Comparison of ENCODE assay signal across 24 cellular contexts in the genomic region with DNA sequence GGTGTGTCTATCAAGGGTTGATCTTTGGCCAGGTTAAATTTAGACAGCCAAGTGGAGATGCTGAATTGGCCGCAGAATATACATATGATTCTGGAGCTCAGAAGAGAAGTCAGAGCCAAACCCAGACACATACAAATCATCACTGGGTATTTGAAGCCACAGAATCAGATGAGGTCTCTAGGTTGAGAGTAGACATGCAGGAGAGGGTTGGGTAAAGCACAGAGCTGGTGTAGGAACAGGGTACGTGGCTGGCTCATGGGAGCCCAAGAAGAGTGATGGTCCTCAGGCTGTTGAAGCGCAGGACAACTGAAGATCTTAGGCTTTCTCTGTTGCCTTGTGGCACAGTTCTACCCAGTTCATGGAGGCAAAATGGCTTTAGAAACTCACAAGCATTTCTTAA. TPM values are rescaled to one million over a fixed set of nuclear protein-coding genes. Genes with fewer than 3 reads are reported as not detected.
DNase-seq lines count a peak whose midpoint lies in the region; ATAC-seq and TF ChIP-seq lines count a peak whose summit lies in the region.
"Had no signal": no experiment of that assay in that cellular context is flagged by ENCODE, and none has a peak within 500 bp of the region (broad histone marks: within the 10 kb centered on the region; RNA-seq: fewer than 3 reads in every experiment).

No MANE protein-coding gene starts in this region.

- H3K4me2 ChIP-seq in DND-41 (ENCODE audit: insufficient read depth, low read length), result no peak overlapping the region
- H3K4me2 ChIP-seq in OCI-LY7 (ENCODE audit: low read length), result no peak overlapping the region
- H3K4me2 ChIP-seq: A549, PC-9 had no signal

- H3K4me1 Mint-ChIP-seq in activated CD4-positive, alpha-beta T cell treated with anti-CD3 and anti-CD28 coated beads for 36 hours, result no peaks in the 10 kb centered on the region
- H3K4me1 Mint-ChIP-seq in WTC11 (no peaks in the 10 kb centered on the region), natural killer cell (no peaks in the 10 kb centered on the region)

- H4K20me1 ChIP-seq in DND-41 (ENCODE audit: insufficient read depth, low read length) (no peaks in the 10 kb centered on the region), OCI-LY7 (ENCODE audit: insufficient read depth, low read length) (no peaks in the 10 kb centered on the region)

- no TSS peak for BruUV-seq in OCI-LY7 (replicated peaks; lab: Mats Ljungman, UMichigan)

- no peaks in the 10 kb centered on the region for H3K4me1 ChIP-seq in DND-41 (ENCODE audit: insufficient read depth, low read length)
- no peaks in the 10 kb centered on the region for H3K4me1 ChIP-seq in OCI-LY7 (ENCODE audit: insufficient read depth, low read length, poor library complexity, severe bottlenecking)
- H3K4me1 ChIP-seq: A549 had no signal

- H3K27ac Mint-ChIP-seq in activated CD4-positive, alpha-beta T cell treated with anti-CD3 and anti-CD28 coated beads for 36 hours, result no peak overlapping the region
- H3K27ac Mint-ChIP-seq in WTC11, result no peak overlapping the region
- H3K27ac Mint-ChIP-seq in natural killer cell, result no peak overlapping the region
- H3K27ac Mint-ChIP-seq: CD4-positive, alpha-beta T cell; HFFc6 had no signal

- H3K27me3 ChIP-seq in DND-41 (ENCODE audit: insufficient read depth, low read length, poor library complexity), result no peaks in the 10 kb centered on the region

- H3K9ac ChIP-seq in DND-41 (ENCODE audit: low read depth, low read length), result no peak overlapping the region

- no peaks in the 10 kb centered on the region for H3K9me3 ChIP-seq in DND-41 (ENCODE audit: insufficient read depth, low read length, severe bottlenecking)
- H3K9me3 ChIP-seq in OCI-LY7 (ENCODE audit: low read length), result no peaks in the 10 kb centered on the region
- H3K9me3 ChIP-seq: A549 had no signal

- H3K79me2 ChIP-seq in DND-41 (ENCODE audit: insufficient read depth, low read length) (no peaks in the 10 kb centered on the region), OCI-LY7 (ENCODE audit: insufficient read depth, low read depth, low read length) (no peaks in the 10 kb centered on the region)

- H3K27ac ChIP-seq in DND-41 (ENCODE audit: low read length) (no peak overlapping the region), OCI-LY7 (ENCODE audit: low read depth, low read length, poor library complexity, severe bottlenecking) (no peak overlapping the region)
- H3K27ac ChIP-seq: A549, PC-9, RWPE1 had no signal

- no peak overlapping the region for H3K4me3 ChIP-seq in DND-41 (ENCODE audit: low read depth in 1 of 2, low read length in 2 of 2)
- no peak overlapping the region for H3K4me3 ChIP-seq in OCI-LY7 (ENCODE audit: low read depth, low read length, poor library complexity, severe bottlenecking)
- H3K4me3 ChIP-seq: A549, PC-9 had no signal

- CTCF ChIA-PET in activated CD4-positive, alpha-beta T cell treated with anti-CD3 and anti-CD28 coated beads for 36 hours (lab: Charles Lee), result no interaction called here
- CTCF ChIA-PET in WTC11 (lab: Charles Lee), result no interaction called here
- CTCF ChIA-PET in OCI-LY7 (lab: Charles Lee; ENCODE audit: unreplicated experiment), result no interaction called here

- no peak overlapping the region for H3K4me3 Mint-ChIP-seq in activated CD4-positive, alpha-beta T cell treated with anti-CD3 and anti-CD28 coated beads for 36 hours
- no peak overlapping the region for H3K4me3 Mint-ChIP-seq in WTC11
- H3K4me3 Mint-ChIP-seq in natural killer cell, result no peak overlapping the region
- H3K4me3 Mint-ChIP-seq: CD4-positive, alpha-beta T cell; HFFc6 had no signal

- POLR2A ChIA-PET in activated CD4-positive, alpha-beta T cell treated with anti-CD3 and anti-CD28 coated beads for 36 hours (lab: Charles Lee), result interaction anchor here (0.5 kb wide), 1 partner anchor 314 kb away, joined by 4 read pairs; no protein-coding TSS in a partner anchor
- POLR2A ChIA-PET in WTC11 (lab: Charles Lee) (no interaction called here), OCI-LY7 (lab: Charles Lee) (no interaction called here)

- peak; percentile 61 for ATAC-seq in activated CD4-positive, alpha-beta T cell treated with anti-CD3 and anti-CD28 coated beads for 36 hours
- ATAC-seq in DND-41 (ENCODE audit: insufficient read depth, low read depth), result peak; percentile 45; the same call in 1 of the 3 replicates
- peak; percentile 34; the same call in 1 of the 2 replicates for ATAC-seq in WTC11
- peak in 2 of 3 donors; percentile 33 to 35 for ATAC-seq in natural killer cell
- ATAC-seq: A549 had no signal

- H3K36me3 ChIP-seq in DND-41 (ENCODE audit: insufficient read depth, low read length) (no peaks in the 10 kb centered on the region), OCI-LY7 (ENCODE audit: insufficient read depth, low read length) (no peaks in the 10 kb centered on the region)

- no peaks in the 10 kb centered on the region for H3K27me3 Mint-ChIP-seq in activated CD4-positive, alpha-beta T cell treated with anti-CD3 and anti-CD28 coated beads for 36 hours
- H3K27me3 Mint-ChIP-seq in WTC11 (ENCODE audit: low read depth) (no peaks in the 10 kb centered on the region), natural killer cell (ENCODE audit: low read depth in 2 of 2) (no peaks in the 10 kb centered on the region)
- H3K27me3 Mint-ChIP-seq: CD4-positive, alpha-beta T cell had no signal

- H2AFZ ChIP-seq in DND-41 (ENCODE audit: low read depth, low read length), result no peak overlapping the region
- H2AFZ ChIP-seq in OCI-LY7 (ENCODE audit: low read length), result no peak overlapping the region
- H2AFZ ChIP-seq: PC-9 had no signal

- H3K36me3 Mint-ChIP-seq in activated CD4-positive, alpha-beta T cell treated with anti-CD3 and anti-CD28 coated beads for 36 hours (ENCODE audit: low read depth), result no peaks in the 10 kb centered on the region
- H3K36me3 Mint-ChIP-seq in WTC11 (no peaks in the 10 kb centered on the region), natural killer cell (no peaks in the 10 kb centered on the region)

- no peaks in the 10 kb centered on the region for H3K9me2 ChIP-seq in OCI-LY7 (ENCODE audit: insufficient read depth, low read length)

- H3K9me3 Mint-ChIP-seq in activated CD4-positive, alpha-beta T cell treated with anti-CD3 and anti-CD28 coated beads for 36 hours (ENCODE audit: low read depth), result no peaks in the 10 kb centered on the region
- H3K9me3 Mint-ChIP-seq in WTC11, result no peaks in the 10 kb centered on the region
- no peaks in the 10 kb centered on the region for H3K9me3 Mint-ChIP-seq in natural killer cell
- H3K9me3 Mint-ChIP-seq: CD4-positive, alpha-beta T cell; HFFc6 had no signal

- TF ChIP-seq CTCF in DND-41 (IDR thresholded peaks at IDR 0.05; ENCODE audit: borderline replicate concordance, extremely low read depth, low read length, poor library complexity, severe bottlenecking) (no peak), WTC11 (IDR thresholded peaks at IDR 0.05) (no peak), natural killer cell (IDR thresholded peaks at IDR 0.05) (no peak), OCI-LY7 (conservative IDR thresholded peaks at IDR 0.05; ENCODE audit: low read length) (no peak)

- DNase-seq in activated CD4-positive, alpha-beta T cell treated with anti-CD3 and anti-CD28 coated beads for 36 hours, result peak; percentile 12
- no peak for DNase-seq in activated CD4-positive, alpha-beta T cell treated with anti-CD3 and anti-CD28 coated beads for 4 hours
- DNase-seq in DND-41 (no peak), WTC11 (ENCODE audit: low spot score) (no peak), natural killer cell (no peak), amygdala (lab: John Stamatoyannopoulos, UW) (no peak), OCI-LY7 (ENCODE audit: low spot score) (no peak), cerebellar nuclear complex (lab: John Stamatoyannopoulos, UW) (no peak)
- DNase-seq: CD4-positive, alpha-beta T cell; DMS153; GF-D8; H7; HFFc6; Karpas-422; NCI-H1105 treated with DMSO at 0.1 percent for 48 hours; NCI-H1694; NCI-H2227 treated with DMSO at 0.1 percent for 48 hours; NCI-H510A treated with DMSO at 0.1 percent for 48 hours; NCI-H774; PC-9; SIG-M5 had no signal

- intact Hi-C loops in activated CD4-positive, alpha-beta T cell treated with anti-CD3 and anti-CD28 coated beads for 36 hours (cut with DNase I, micrococcal nuclease), result no loop called here
- intact Hi-C loops in natural killer cell (cut with micrococcal nuclease) (no loop called here), OCI-LY7 (cut with micrococcal nuclease; ENCODE audit: unreplicated experiment) (no loop called here)

TF ChIP-seq in WTC11, 78 proteins besides CTCF, POLR2A, EP300 and RAD21 (continues in another document):
- TF ChIP-seq ZMAT4 (CRISPR knock-in tag; IDR thresholded peaks at IDR 0.05) (no peak), IRF2 (CRISPR knock-in tag; IDR thresholded peaks at IDR 0.05; ENCODE audit: borderline replicate concordance, low read depth) (no peak), NR3C1 (CRISPR knock-in tag; conservative IDR thresholded peaks at IDR 0.05; ENCODE audit: low read depth) (no peak)
- TF ChIP-seq, protein P1, sequence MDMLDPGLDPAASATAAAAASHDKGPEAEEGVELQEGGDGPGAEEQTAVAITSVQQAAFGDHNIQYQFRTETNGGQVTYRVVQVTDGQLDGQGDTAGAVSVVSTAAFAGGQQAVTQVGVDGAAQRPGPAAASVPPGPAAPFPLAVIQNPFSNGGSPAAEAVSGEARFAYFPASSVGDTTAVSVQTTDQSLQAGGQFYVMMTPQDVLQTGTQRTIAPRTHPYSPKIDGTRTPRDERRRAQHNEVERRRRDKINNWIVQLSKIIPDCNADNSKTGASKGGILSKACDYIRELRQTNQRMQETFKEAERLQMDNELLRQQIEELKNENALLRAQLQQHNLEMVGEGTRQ (CRISPR knock-in tag; IDR thresholded peaks at IDR 0.05), result no peak

RNA-seq across cellular contexts. Expression of gene ADAMTS3, which starts 37.7 kb away (rescaled TPM):
- not detected for total RNA-seq in activated CD4-positive, alpha-beta T cell treated with anti-CD3 and anti-CD28 coated beads for 36 hours
- 3.2 to 4.4 TPM (median 3.8 TPM) in 3 replicates for total RNA-seq in WTC11 (2021)
- total RNA-seq in natural killer cell, result under 1 TPM in 1 of 3 donors, not detected in 2; 0.30 TPM
- total RNA-seq in OCI-LY7 (2014; rRNA removed; shearing (Covaris generic)), result not detected in 2 replicates
- total RNA-seq in OCI-LY7 (2022), result not detected in 2 replicates
- total RNA-seq: CD4-positive, alpha-beta T cell; HT-29 had no signal
